ENCODE assay signal across 1 cellular context in genomic region chr19:6680141-6680540, GRCh38.
TF ChIP-seq lines count a peak whose summit lies in the region.

No MANE protein-coding gene starts in this region.

TF ChIP-seq in K562, 482 proteins besides CTCF, POLR2A, EP300 and RAD21:
- TF ChIP-seq PTTG1 (tag; IDR thresholded peaks at IDR 0.05; ENCODE audit: low read depth): no peak
- TF ChIP-seq SPI1 (IDR thresholded peaks at IDR 0.05; ENCODE audit: borderline replicate concordance, low read depth, low read length): peak; percentile 36; the same call in 1 of the 2 replicates
